Comparison of ENCODE assay signal across 14 cellular contexts in genomic region chr5:35269006-35269405, GRCh38.
DNase-seq lines count a peak whose midpoint lies in the region; ATAC-seq and TF ChIP-seq lines count a peak whose summit lies in the region.
"Had no signal": no experiment of that assay in that cellular context is flagged by ENCODE, and none has a peak within 500 bp of the region (broad histone marks: within the 10 kb centered on the region; RNA-seq: fewer than 3 reads in every experiment).

No MANE protein-coding gene starts in this region.

- DNase-seq in NOMO-1 (lab: John Stamatoyannopoulos, UW; ENCODE audit: unreplicated experiment in 2 of 2) = peak; percentile 33 to 48
- no peak for DNase-seq in NOMO-1 treated with dmso at 0.1 percent for 144 hours (lab: John Stamatoyannopoulos, UW; ENCODE audit: unreplicated experiment)
- DNase-seq in NOMO-1 treated with DMSO at 0.1 percent for 48 hours (lab: John Stamatoyannopoulos, UW; ENCODE audit: unreplicated experiment) = peak; percentile 41
- DNase-seq in UCSD-AML1 (lab: John Stamatoyannopoulos, UW; ENCODE audit: unreplicated experiment) = no peak
- no peak for DNase-seq in T-helper 2 cell
- DNase-seq: AML-193; Caco-2; CD8-positive, alpha-beta memory T cell had no signal

- H2AFZ ChIP-seq in parathyroid adenoma = peak overlapping the region; percentile 29

- TF ChIP-seq CTCF in parathyroid adenoma (IDR thresholded peaks at IDR 0.05) = no peak

- ATAC-seq in GM18517 (IDR thresholded peaks at IDR 0.05; ENCODE audit: unreplicated experiment) = no peak
- ATAC-seq in HG03378 (IDR thresholded peaks at IDR 0.05; ENCODE audit: unreplicated experiment) = no peak
- ATAC-seq: HCT116 had no signal

- H3K27me3 ChIP-seq in parathyroid adenoma (ENCODE audit: control insufficient read depth, insufficient read depth, low read length) = no peaks in the 10 kb centered on the region
- H3K27me3 ChIP-seq: BLaER1 had no signal

- H3K36me3 ChIP-seq in parathyroid adenoma (ENCODE audit: control insufficient read depth, insufficient read depth, low read length) = no peaks in the 10 kb centered on the region
- H3K36me3 ChIP-seq: BLaER1 had no signal

- H3K4me3 ChIP-seq in parathyroid adenoma (ENCODE audit: low read depth, low read length) = no peak overlapping the region
- H3K4me3 ChIP-seq: BLaER1 had no signal

- no peaks in the 10 kb centered on the region for H3K79me2 ChIP-seq in parathyroid adenoma

- H3K9me3 ChIP-seq in parathyroid adenoma (ENCODE audit: control insufficient read depth, low read length) = no peaks in the 10 kb centered on the region
- H3K9me3 ChIP-seq: BLaER1, Caco-2 had no signal

- no peak overlapping the region for H3K4me2 ChIP-seq in parathyroid adenoma (ENCODE audit: low read length)
- H3K4me2 ChIP-seq: BLaER1 had no signal

- H3K4me1 ChIP-seq in parathyroid adenoma = peaks cover 31% of the 10 kb centered on the region
- H3K4me1 ChIP-seq: BLaER1, Caco-2 had no signal

- H3K9ac ChIP-seq in parathyroid adenoma = no peak overlapping the region
- H3K9ac ChIP-seq: BLaER1 had no signal

- no peak overlapping the region for H3K27ac ChIP-seq in parathyroid adenoma
- H3K27ac ChIP-seq: 22Rv1, BLaER1 had no signal

Comparison
In these comparisons a context has a peak if more than half of its experiments do, and no peak if none do; other contexts are left out.
1. DNase-seq: peak in NOMO-1 (2 of 2) and NOMO-1 treated with DMSO at 0.1 percent for 48 hours (single experiment); none in NOMO-1 treated with dmso at 0.1 percent for 144 hours (single experiment), UCSD-AML1 (single experiment) and T-helper 2 cell (0 of 5).